In genomic region chrX:34653811-34654210, GRCh38 we compare ENCODE assay signal across 10 cellular contexts. TPM values are rescaled to one million over a fixed set of nuclear protein-coding genes. Genes with fewer than 3 reads are reported as not detected.
DNase-seq lines count a peak whose midpoint lies in the region; ATAC-seq and TF ChIP-seq lines count a peak whose summit lies in the region.
"Had no signal": no experiment of that assay in that cellular context is flagged by ENCODE, and none has a peak within 500 bp of the region (broad histone marks: within the 10 kb centered on the region; RNA-seq: fewer than 3 reads in every experiment).

No MANE protein-coding gene starts in this region.

- CTCF ChIA-PET in A673 (lab: Charles Lee) = no interaction called here

- peak overlapping the region; percentile 95 for H3K4me3 Mint-ChIP-seq in neural crest cell

- H3K36me3 ChIP-seq in A673 (ENCODE audit: insufficient read depth, low read length, poor library complexity, severe bottlenecking) (peaks cover 3% of the 10 kb centered on the region), esophagus squamous epithelium (no peaks in the 10 kb centered on the region)
- H3K36me3 ChIP-seq in effector memory CD4-positive, alpha-beta T cell (ENCODE audit: control insufficient read depth, insufficient read depth, low read length) = no peaks in the 10 kb centered on the region

- peaks cover 8% of the 10 kb centered on the region for H3K4me1 ChIP-seq in A673 (ENCODE audit: insufficient read depth, low read length, poor library complexity, severe bottlenecking)
- H3K4me1 ChIP-seq in esophagus squamous epithelium = peaks cover 0 to 7% (median 0%) of the 10 kb centered on the region in 3 donors
- H3K4me1 ChIP-seq in effector memory CD4-positive, alpha-beta T cell (ENCODE audit: control insufficient read depth, insufficient read depth, low read length, poor library complexity, severe bottlenecking) = no peaks in the 10 kb centered on the region

- WGBS in esophagus squamous epithelium, 2 donors = 54 to 58% methylated on average over 5 to 6 of the region's 6 CpGs

- H3K4me1 Mint-ChIP-seq in neural crest cell = peaks cover 60% of the 10 kb centered on the region

- H3K9me3 ChIP-seq in A673 (ENCODE audit: low read depth, low read length, poor library complexity, severe bottlenecking) (peaks cover 6% of the 10 kb centered on the region), esophagus squamous epithelium (no peaks in the 10 kb centered on the region)
- no peaks in the 10 kb centered on the region for H3K9me3 ChIP-seq in effector memory CD4-positive, alpha-beta T cell (ENCODE audit: control insufficient read depth, low read length)

- no TSS peak for BruUV-seq in A673 (replicated peaks; lab: Mats Ljungman, UMichigan)

- H3K27me3 Mint-ChIP-seq in neural crest cell (ENCODE audit: low read depth) = peaks cover 13% of the 10 kb centered on the region

- H3K27ac Mint-ChIP-seq in neural crest cell (ENCODE audit: unreplicated experiment) = peak overlapping the region; percentile 96
- H3K27ac Mint-ChIP-seq: activated naive CD4-positive, alpha-beta T cell treated with anti-CD3 and anti-CD28 coated beads, Interleukin-2, amount 50 U/mL, for 72 hours had no signal

- H3K9me3 Mint-ChIP-seq in neural crest cell = peaks cover 6% of the 10 kb centered on the region

- H3K36me3 Mint-ChIP-seq in neural crest cell (ENCODE audit: low read depth) = peaks cover 11% of the 10 kb centered on the region

- ATAC-seq in HG02840 (IDR thresholded peaks at IDR 0.05; ENCODE audit: low FRiP score, unreplicated experiment) = no peak
- ATAC-seq: activated naive CD4-positive, alpha-beta T cell treated with anti-CD3 and anti-CD28 coated beads, Interleukin-2, amount 50 U/mL, for 72 hours had no signal

- intact Hi-C loops in A673 (cut with micrococcal nuclease; ENCODE audit: unreplicated experiment) = no loop called here
- intact Hi-C loops in esophagus squamous epithelium (cut with DNase I) = no loop called here

- no peak for TF ChIP-seq POLR2A in esophagus squamous epithelium (IDR thresholded peaks at IDR 0.05)

- TF ChIP-seq CTCF in A673 (conservative IDR thresholded peaks at IDR 0.05; ENCODE audit: low read depth, low read length) = no peak
- TF ChIP-seq CTCF in esophagus squamous epithelium (IDR thresholded peaks at IDR 0.05) = no peak
- TF ChIP-seq CTCF in neural crest cell (conservative IDR thresholded peaks at IDR 0.05) = no peak

- POLR2A ChIA-PET in A673 (lab: Charles Lee; ENCODE audit: low non-redundant PET) = no interaction called here

- H3K27ac ChIP-seq in A673 (ENCODE audit: low read depth, low read length, poor library complexity, severe bottlenecking) (peak overlapping the region; percentile 74), esophagus squamous epithelium (peak overlapping the region in 3 of 4 donors; percentile 18 to 85 (median 73))
- no peak overlapping the region for H3K27ac ChIP-seq in effector memory CD4-positive, alpha-beta T cell (ENCODE audit: insufficient read depth, low read length, poor library complexity, severe bottlenecking)

- DNase-seq in A673 (ENCODE audit: low spot score) (peak; percentile 67), NCI-H510A (lab: John Stamatoyannopoulos, UW) (peak; percentile 1), esophagus squamous epithelium (lab: John Stamatoyannopoulos, UW) (no peak), neural crest cell (ENCODE audit: low read depth, low spot score) (no peak), NCI-H1048 (lab: John Stamatoyannopoulos, UW) (no peak), DMS 273 (lab: John Stamatoyannopoulos, UW; ENCODE audit: unreplicated experiment) (no peak)
- no peak for DNase-seq in effector memory CD4-positive, alpha-beta T cell
- DNase-seq: NCI-H187 treated with DMSO at 0.1 percent for 48 hours had no signal

- no peaks in the 10 kb centered on the region for H3K27me3 ChIP-seq in A673 (replicated peaks; ENCODE audit: insufficient read depth, low read depth, low read length, poor library complexity)
- H3K27me3 ChIP-seq in esophagus squamous epithelium = peaks cover 0 to 3% (median 0%) of the 10 kb centered on the region in 4 donors
- H3K27me3 ChIP-seq in effector memory CD4-positive, alpha-beta T cell (replicated peaks; ENCODE audit: control insufficient read depth, insufficient read depth, low read length, poor library complexity, severe bottlenecking) = no peaks in the 10 kb centered on the region

- H3K4me3 ChIP-seq in A673 (ENCODE audit: low read depth, low read length, poor library complexity, severe bottlenecking) (peak overlapping the region; percentile 61), esophagus squamous epithelium (peak overlapping the region in 3 of 4 donors; percentile 46 to 72 (median 62))
- H3K4me3 ChIP-seq in effector memory CD4-positive, alpha-beta T cell (ENCODE audit: insufficient read depth, low read depth, low read length, poor library complexity, severe bottlenecking) = no peak overlapping the region

RNA-seq across cellular contexts. Expression of gene TMEM47, which starts 3.3 kb away (rescaled TPM):
- total RNA-seq in A673 (2021) (35.9 and 36.4 TPM in 2 replicates), esophagus squamous epithelium (10 to 100 TPM in 2 of 4 donors, 1 to 10 TPM in 2; 1.6 to 35.1 (median 8.0) TPM), neural crest cell (42.0 and 45.4 TPM in 2 replicates)
- total RNA-seq: activated naive CD4-positive, alpha-beta T cell treated with anti-CD3 and anti-CD28 coated beads, Interleukin-2, amount 50 U/mL, for 72 hours had no signal

Comparison
In these comparisons a context has a peak if more than half of its experiments do, and no peak if none do; other contexts are left out.
1. DNase-seq: peak in A673 (single experiment) and NCI-H510A (single experiment); none in esophagus squamous epithelium (single experiment), neural crest cell (single experiment), NCI-H1048 (single experiment), DMS 273 (single experiment) and effector memory CD4-positive, alpha-beta T cell (0 of 3).